ENCODE assay signal across 8 cellular contexts in genomic region chr17:51153210-51154072, GRCh38. TPM values are rescaled to one million over a fixed set of nuclear protein-coding genes. Genes with fewer than 3 reads are reported as not detected.
DNase-seq lines count a peak whose midpoint lies in the region; ATAC-seq, FAIRE-seq and TF ChIP-seq lines count a peak whose summit lies in the region.

Gene NME1, plus strand, starts transcription at chr17:51153559. Its CDS starts 2,096 bp downstream, at chr17:51155655.

- peak; percentile 87 for TF ChIP-seq CTCF in kidney (IDR thresholded peaks at IDR 0.05; ENCODE audit: borderline replicate concordance, extremely low read depth, insufficient read depth)

- intact Hi-C loops in kidney (cut with DNase I) = no loop called here

- H3K9ac ChIP-seq in kidney (ENCODE audit: low read length in 2 of 2) = peak within 1 kb of the TSS; percentile 61 to 77

- H3K4me1 ChIP-seq in kidney (ENCODE audit: control insufficient read depth in 1 of 2, insufficient read depth in 1 of 2, low read depth in 1 of 2, low read length in 2 of 2) = peaks cover 0 to 7% of the 10 kb centered on the region in 2 donors

- peak within 1 kb of the TSS; percentile 85 to 86 for H3K27ac ChIP-seq in kidney (ENCODE audit: low read depth in 2 of 2, low read length in 2 of 2)

- DNase-seq in Ammon's horn (ENCODE audit: low spot score) = peak; percentile 99
- peak; percentile 94 to 99 for DNase-seq in NCI-H446 (lab: John Stamatoyannopoulos, UW)
- peak; percentile 98 for DNase-seq in cerebellum (ENCODE audit: low spot score)
- peak; percentile 98 for DNase-seq in kidney
- DNase-seq in stimulated activated CD4-positive, alpha-beta T cell treated with anti-CD3 and anti-CD28 coated beads, Interleukin-15, amount 100 ng/mL, for 24 hours = peak; percentile 96

- ATAC-seq in GM19035 (IDR thresholded peaks at IDR 0.05; ENCODE audit: unreplicated experiment) (peak; percentile 93), HG03354 (IDR thresholded peaks at IDR 0.05; ENCODE audit: poor library complexity, severe bottlenecking, unreplicated experiment) (peak; percentile 91)
- peak; percentile 90 to 91 for ATAC-seq in activated CD4-positive, CD25-positive, alpha-beta regulatory T cell treated with anti-CD3 and anti-CD28 coated beads, Interleukin-2, amount 50 U/mL, for 24 hours

- peak; percentile 90 for FAIRE-seq in kidney (lab: Jason Lieb, UNC)

- H3K4me3 ChIP-seq in kidney (ENCODE audit: low read length in 2 of 2) = peak within 1 kb of the TSS; percentile 90 to 96

- no peaks in the 10 kb centered on the region for H3K9me3 ChIP-seq in kidney (ENCODE audit: control insufficient read depth in 1 of 2, low read length in 2 of 2)

- peaks cover 0 to 5% of the 10 kb centered on the region in 2 donors for H3K36me3 ChIP-seq in kidney (ENCODE audit: control insufficient read depth in 1 of 2, insufficient read depth in 2 of 2, low read length in 2 of 2)

RNA-seq across cellular contexts. Expression of gene NME1, which starts in this region (rescaled TPM):
- 35.8 TPM for total RNA-seq in cerebellum
- 55.9 TPM for total RNA-seq in kidney
- polyA plus RNA-seq in kidney (ENCODE audit: insufficient read depth, low read depth, low replicate concordance) = 112 TPM

Comparison
In these comparisons a context has a peak if more than half of its experiments do, and no peak if none do; other contexts are left out.
1. Peak in every context shown above with its lines: DNase-seq, ATAC-seq, H3K4me3 ChIP-seq and H3K27ac ChIP-seq.